In the genomic region with DNA sequence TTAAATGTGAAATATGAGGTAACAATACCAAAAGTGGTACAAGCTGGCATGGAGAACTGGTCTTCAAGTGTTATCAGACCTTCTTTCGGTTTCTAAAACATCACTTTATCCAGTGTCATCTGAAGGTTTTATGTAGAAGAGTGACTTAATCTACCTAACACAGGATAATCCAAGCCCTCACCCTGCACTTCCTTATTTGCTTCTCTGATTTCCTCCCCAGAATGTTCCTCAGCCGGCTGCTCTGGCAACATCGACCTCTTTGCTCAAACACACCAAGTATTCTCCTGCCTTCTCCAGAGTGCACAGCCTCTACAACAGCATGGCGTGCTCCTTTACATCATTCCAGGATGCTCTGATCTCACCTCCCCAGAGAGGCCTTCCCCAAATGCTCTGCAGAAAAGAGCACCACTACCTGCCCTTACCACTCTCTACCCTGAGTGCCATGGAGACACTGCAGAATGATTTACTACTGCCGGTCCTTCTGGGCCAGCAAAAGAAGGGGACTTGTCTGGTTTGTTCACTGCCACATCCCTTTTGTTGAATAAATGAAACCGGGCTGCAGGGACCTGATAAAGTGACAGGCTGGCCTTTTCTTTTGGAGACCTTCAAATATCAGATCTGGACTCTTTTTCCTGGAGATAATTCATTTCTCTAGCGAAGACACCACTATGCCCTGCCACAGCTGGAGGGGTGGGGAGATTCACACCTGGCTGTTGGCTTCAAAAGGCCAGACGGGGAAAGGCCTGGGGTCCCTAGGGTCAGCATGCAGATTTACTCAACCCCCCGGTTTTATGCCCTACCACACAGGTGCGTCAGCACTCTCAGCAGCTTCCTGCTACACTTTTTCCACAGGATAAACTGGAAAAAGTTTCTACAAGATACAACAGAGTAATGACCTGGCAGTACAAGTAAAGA, we compare ENCODE assay signal across 1 cellular context.
TF ChIP-seq lines count a peak whose summit lies in the region.

No MANE protein-coding gene starts in this region.

TF ChIP-seq in GM12878, 131 proteins besides CTCF, POLR2A, EP300 and RAD21 (continued from another document):
- TF ChIP-seq ZNF592 (IDR thresholded peaks at IDR 0.05): no peak
- no peak for TF ChIP-seq LARP7 (IDR thresholded peaks at IDR 0.05)
- 0 out of 2 replicates have a peak, but pooled peaks have one; percentile 7 for TF ChIP-seq NBN (IDR thresholded peaks at IDR 0.05)
- TF ChIP-seq MXI1 (IDR thresholded peaks at IDR 0.05; ENCODE audit: low read depth, low read length): no peak
- peak; percentile 74; the same call in 1 of the 2 replicates for TF ChIP-seq SPI1 (IDR thresholded peaks at IDR 0.05; ENCODE audit: borderline replicate concordance, insufficient read depth, low read depth, low read length)
